Comparison of ENCODE assay signal across 8 cellular contexts in genomic region chr10:26697163-26697921, GRCh38. TPM values are rescaled to one million over a fixed set of nuclear protein-coding genes. Genes with fewer than 3 reads are reported as not detected.
A peak's percentile ranks its signal among the peaks of the same experiment; 100 is the strongest.
DNase-seq lines count a peak whose midpoint lies in the region; ATAC-seq and TF ChIP-seq lines count a peak whose summit lies in the region.

Gene PDSS1 (plus strand): TSS chr10:26697701. CDS start chr10:26697712, 11 bp downstream.

- POLR2A ChIA-PET in CD8-positive, alpha-beta memory T cell (lab: Charles Lee), result interaction anchor here (0.6 to 1.0 kb wide), 3 partner anchors 11 to 185 kb away, joined by 3 to 6 read pairs (median 4); no protein-coding TSS in a partner anchor

- peaks cover 17% of the 10 kb centered on the region for H3K4me1 ChIP-seq in CD8-positive, alpha-beta memory T cell (ENCODE audit: insufficient read depth, low read length)
- peaks cover 8% of the 10 kb centered on the region for H3K4me1 ChIP-seq in muscle layer of colon (ENCODE audit: insufficient read depth, low read length)

- H3K4me1 Mint-ChIP-seq in CD8-positive, alpha-beta memory T cell, result peaks cover 23 to 32% (median 24%) of the 10 kb centered on the region in 3 donors

- DNase-seq in CD8-positive, alpha-beta memory T cell, result peak; percentile 41 to 76 (median 60)
- DNase-seq in OCI-M1 (lab: John Stamatoyannopoulos, UW) (peak; percentile 89), activated T-cell treated with anti-CD3 and anti-CD28 coated beads for 48 hours (ENCODE audit: low read depth) (peak; percentile 69), erythroblast (lab: John Stamatoyannopoulos, UW) (peak; percentile 79 to 80)
- peak; percentile 50 to 55 for DNase-seq in stimulated activated CD8-positive, alpha-beta memory T cell treated with anti-CD3 and anti-CD28 coated beads, Interleukin-7, amount 100 ng/mL, for 48 hours (ENCODE audit: extremely low read depth in 1 of 2, low read depth in 1 of 2)

- CTCF ChIA-PET in CD8-positive, alpha-beta memory T cell (lab: Charles Lee), result interaction anchor here (0.5 to 2.3 kb wide), 5 partner anchors 10 to 29 kb away, joined by 3 to 8 read pairs (median 5); no protein-coding TSS in a partner anchor

- peaks cover 0 to 3% of the 10 kb centered on the region in 2 donors for H3K27me3 Mint-ChIP-seq in CD8-positive, alpha-beta memory T cell

- H3K27me3 ChIP-seq in CD8-positive, alpha-beta memory T cell (ENCODE audit: insufficient read depth, low read length, poor library complexity, severe bottlenecking), result no peaks in the 10 kb centered on the region
- no peaks in the 10 kb centered on the region for H3K27me3 ChIP-seq in muscle layer of colon (ENCODE audit: control insufficient read depth in 1 of 2, insufficient read depth in 2 of 2, low read length in 2 of 2)

- peak within 1 kb of the TSS; percentile 70 to 95 (median 92) for H3K27ac Mint-ChIP-seq in CD8-positive, alpha-beta memory T cell

- H3K36me3 ChIP-seq in CD8-positive, alpha-beta memory T cell (ENCODE audit: insufficient read depth, low read length), result no peaks in the 10 kb centered on the region
- H3K36me3 ChIP-seq in muscle layer of colon (ENCODE audit: insufficient read depth, low read length), result no peaks in the 10 kb centered on the region

- H3K27ac ChIP-seq in CD8-positive, alpha-beta memory T cell (ENCODE audit: low read depth, low read length), result peak within 1 kb of the TSS; percentile 71
- H3K27ac ChIP-seq in muscle layer of colon (ENCODE audit: low read depth, low read length), result peak within 1 kb of the TSS; percentile 92

- H3K9me3 Mint-ChIP-seq in CD8-positive, alpha-beta memory T cell, result peaks cover 0 to 2% (median 0%) of the 10 kb centered on the region in 5 donors

- H3K9me3 ChIP-seq in CD8-positive, alpha-beta memory T cell (ENCODE audit: low read length), result no peaks in the 10 kb centered on the region
- H3K9me3 ChIP-seq in muscle layer of colon (ENCODE audit: low read length), result no peaks in the 10 kb centered on the region

- H3K36me3 Mint-ChIP-seq in CD8-positive, alpha-beta memory T cell, result peaks cover 0 to 18% (median under 1%) of the 10 kb centered on the region in 3 donors

- H3K4me3 ChIP-seq in CD8-positive, alpha-beta memory T cell (ENCODE audit: low read length), result peak within 1 kb of the TSS; percentile 87
- peak within 1 kb of the TSS; percentile 75 to 94 for H3K4me3 ChIP-seq in muscle layer of colon (ENCODE audit: low read depth in 1 of 2, low read length in 2 of 2)

- no peak within 1 kb of the TSS for H3K9ac ChIP-seq in muscle layer of colon (ENCODE audit: low read length)

- peak; percentile 76 for ATAC-seq in GM19372 (IDR thresholded peaks at IDR 0.05; ENCODE audit: low read depth, unreplicated experiment)
- peak; percentile 78 for ATAC-seq in HG03520 (IDR thresholded peaks at IDR 0.05; ENCODE audit: unreplicated experiment)

- TF ChIP-seq POLR2A in erythroblast (IDR thresholded peaks at IDR 0.05; ENCODE audit: low read length), result peak; percentile 84

- peak within 1 kb of the TSS; percentile 88 to 97 (median 96) for H3K4me3 Mint-ChIP-seq in CD8-positive, alpha-beta memory T cell

RNA-seq across cellular contexts. Expression of gene PDSS1, which starts in this region (rescaled TPM):
- total RNA-seq in CD8-positive, alpha-beta memory T cell, result 10 to 100 TPM; 32.0 to 34.7 TPM
- polyA plus RNA-seq in CD8-positive, alpha-beta memory T cell, result 3.0 TPM

Comparison
In these comparisons a context has a peak if more than half of its experiments do, and no peak if none do; other contexts are left out.
1. Peak in every context shown above with its lines: DNase-seq, ATAC-seq, H3K4me3 ChIP-seq and H3K27ac ChIP-seq.